9 cellular contexts compared by ENCODE assay signal in the genomic region with DNA sequence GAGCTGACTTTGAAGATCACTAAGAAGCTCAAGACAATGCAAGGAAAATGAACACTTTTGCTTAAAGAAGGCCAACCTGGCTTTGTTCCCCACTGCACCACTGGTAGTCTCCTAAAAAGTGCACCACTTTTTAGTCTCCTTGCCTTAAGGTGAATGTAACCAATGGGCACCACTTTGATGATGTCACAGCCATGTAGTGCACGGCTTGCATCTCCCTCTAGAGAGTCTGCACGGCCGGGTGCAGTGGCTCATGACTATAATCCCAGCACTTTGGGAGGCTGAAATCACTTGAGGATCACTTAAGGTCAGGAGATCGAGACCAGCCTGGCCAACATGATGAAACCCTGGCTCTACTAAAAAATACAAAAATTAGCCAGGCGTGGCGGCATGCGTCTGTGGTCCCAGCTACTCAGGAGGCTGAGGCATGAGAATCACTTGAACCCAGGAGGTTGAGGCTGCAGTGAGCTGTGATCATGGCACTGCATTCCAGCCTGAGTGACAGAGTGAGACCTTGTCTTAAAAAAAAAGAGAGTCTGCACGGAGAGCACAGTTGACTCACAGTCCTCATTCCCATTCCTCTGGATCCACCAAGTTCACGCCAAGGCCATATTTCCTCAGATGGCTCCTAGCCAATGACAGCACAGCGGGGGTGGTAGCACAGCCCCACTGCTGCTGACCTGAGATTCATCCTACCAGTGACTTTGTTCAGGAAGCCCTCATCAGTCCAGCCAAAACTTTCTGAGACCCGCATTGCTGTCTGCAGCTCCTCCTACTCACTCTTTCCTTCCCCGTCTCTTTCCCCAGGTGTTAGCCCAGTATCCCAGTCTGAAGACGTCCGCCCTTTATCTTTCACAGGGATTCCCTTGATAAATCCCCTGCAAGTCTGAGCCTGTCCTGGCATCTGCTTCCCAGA. TPM values are rescaled to one million over a fixed set of nuclear protein-coding genes. Genes with fewer than 3 reads are reported as not detected.
DNase-seq lines count a peak whose midpoint lies in the region; TF ChIP-seq lines count a peak whose summit lies in the region.
"Had no signal": no experiment of that assay in that cellular context is flagged by ENCODE, and none has a peak within 500 bp of the region (broad histone marks: within the 10 kb centered on the region; RNA-seq: fewer than 3 reads in every experiment).

No MANE protein-coding gene starts in this region.

- intact Hi-C loops in dorsolateral prefrontal cortex (cut with DNase I): loop anchor here in 1 of 2 donors (10.0 kb wide), 1 partner anchor 203 kb away; a partner anchor contains a TSS

- no peak overlapping the region for H3K4me2 ChIP-seq in H9 (ENCODE audit: insufficient read depth, insufficient read length, low read length)

- H2AK5ac ChIP-seq in H9 (ENCODE audit: insufficient read length, low read length): no peak overlapping the region

- H2BK5ac ChIP-seq in H9 (ENCODE audit: insufficient read length, low read length): no peak overlapping the region

- peaks cover 61% of the 10 kb centered on the region for H3K4me1 Mint-ChIP-seq in nephron
- peaks cover 17 to 20% of the 10 kb centered on the region in 2 experiments for H3K4me1 Mint-ChIP-seq in H9

- H3K56ac ChIP-seq in H9 (ENCODE audit: insufficient read length, low read depth, low read length): no peak overlapping the region

- H3K27me3 ChIP-seq in MG63 (no peaks in the 10 kb centered on the region), esophagus (ENCODE audit: control insufficient read depth in 1 of 2, insufficient read depth in 2 of 2, low read length in 2 of 2) (no peaks in the 10 kb centered on the region), dorsolateral prefrontal cortex (no peaks in the 10 kb centered on the region), H9 (ENCODE audit: insufficient read depth, low read length) (no peaks in the 10 kb centered on the region)
- H3K27me3 ChIP-seq: BE2C had no signal

- no peak overlapping the region for H2BK15ac ChIP-seq in H9 (ENCODE audit: low read depth, low read length)

- DNase-seq in A172 (ENCODE audit: low spot score) (peak; percentile 70), MG63 (peak; percentile 88), GF-D8 (lab: John Stamatoyannopoulos, UW) (no peak), dorsolateral prefrontal cortex (no peak), H9 (no peak), DMS53 treated with DMSO at 0.1 percent for 48 hours (lab: John Stamatoyannopoulos, UW; ENCODE audit: unreplicated experiment) (no peak)
- DNase-seq: BE2C had no signal

- no peak overlapping the region for H3K9ac ChIP-seq in H9 (ENCODE audit: extremely low read depth, insufficient read length, low read length)

- no peak for TF ChIP-seq CTCF in nephron (IDR thresholded peaks at IDR 0.05; ENCODE audit: unreplicated experiment in 3 of 3)
- no peak for TF ChIP-seq CTCF in dorsolateral prefrontal cortex (IDR thresholded peaks at IDR 0.05 in 54 of 56, conservative IDR thresholded peaks at IDR 0.05 in 2 of 56; ENCODE audit: low read depth in 1 of 56, partially characterized antibody in 56 of 56)
- no peak for TF ChIP-seq CTCF in H9 (conservative IDR thresholded peaks at IDR 0.05)

- H3K23ac ChIP-seq in H9 (ENCODE audit: insufficient read length, low read depth, low read length): no peak overlapping the region

- H3K36me3 ChIP-seq in MG63 (no peaks in the 10 kb centered on the region; the same call in 1 of the 2 replicates), esophagus (ENCODE audit: control insufficient read depth in 2 of 2, insufficient read depth in 2 of 2, low read length in 1 of 2) (no peaks in the 10 kb centered on the region)
- H3K36me3 ChIP-seq: BE2C had no signal

- peak overlapping the region; percentile 2 to 49 (median 5) for H3K4me3 Mint-ChIP-seq in nephron
- H3K4me3 Mint-ChIP-seq in H9: no peak overlapping the region

- H3K9me3 Mint-ChIP-seq in nephron (no peaks in the 10 kb centered on the region), H9 (no peaks in the 10 kb centered on the region; a peak in 1 of 5 replicates)

- H3K79me2 ChIP-seq in H9 (ENCODE audit: insufficient read depth, low read length): no peaks in the 10 kb centered on the region

- H2BK12ac ChIP-seq in H9 (ENCODE audit: insufficient read length, low read depth, low read length): no peak overlapping the region

- no peak overlapping the region for H2BK20ac ChIP-seq in H9 (ENCODE audit: low read depth, low read length, poor library complexity, severe bottlenecking)

- peak overlapping the region; percentile 65 to 72 for H3K27ac ChIP-seq in esophagus (ENCODE audit: low read depth in 2 of 2, low read length in 1 of 2)
- H3K27ac ChIP-seq in dorsolateral prefrontal cortex: peak overlapping the region in 13 of 59 donors; percentile 3 to 64 (median 35)
- no peak overlapping the region for H3K27ac ChIP-seq in H9 (ENCODE audit: insufficient read length, low read depth, low read length)

- H3K18ac ChIP-seq in H9 (ENCODE audit: insufficient read length, low read depth, low read length): no peak overlapping the region

- H2BK120ac ChIP-seq in H9 (ENCODE audit: low read depth, low read length, poor library complexity, severe bottlenecking): no peak overlapping the region

- H3K36me3 Mint-ChIP-seq in nephron (ENCODE audit: low read depth) (no peaks in the 10 kb centered on the region), H9 (ENCODE audit: insufficient read depth in 1 of 3, low read depth in 3 of 3) (no peaks in the 10 kb centered on the region)

- WGBS in esophagus, 2 donors: 69 to 75% methylated on average over 14 of the region's 14 CpGs
- no CpG with 5 or more reads among the region's 14 CpGs for WGBS in H9 (ENCODE audit: extremely low coverage, insufficient read length, low lambda C conversion rate)

- H4K8ac ChIP-seq in H9 (replicated peaks; ENCODE audit: insufficient read length, low read depth, low read length): no peak overlapping the region

- no peak overlapping the region for H3K14ac ChIP-seq in H9 (ENCODE audit: insufficient read depth, low read length)

- H3K27me3 Mint-ChIP-seq in nephron (ENCODE audit: low read depth) (no peaks in the 10 kb centered on the region), H9 (ENCODE audit: low read depth) (no peaks in the 10 kb centered on the region; the same call in 1 of the 2 replicates)

- H4K5ac ChIP-seq in H9 (ENCODE audit: insufficient read length, low read depth, low read length): no peak overlapping the region

- no peak overlapping the region for H3K4ac ChIP-seq in H9 (ENCODE audit: low read depth, low read length)

- H3K23me2 ChIP-seq in H9 (ENCODE audit: insufficient read length, low read depth, low read length, poor library complexity, severe bottlenecking): no peaks in the 10 kb centered on the region

- H3K4me1 ChIP-seq in esophagus (ENCODE audit: control insufficient read depth in 2 of 2, insufficient read depth in 2 of 2, low read length in 1 of 2) (peaks cover 0 to 3% of the 10 kb centered on the region in 2 donors), H9 (ENCODE audit: insufficient read depth, low read length) (peaks cover 2% of the 10 kb centered on the region; the same call in 1 of the 2 replicates)
- H3K4me1 ChIP-seq: BE2C had no signal

- H3T11ph ChIP-seq in H9 (ENCODE audit: low read length): no peak overlapping the region

- peaks cover 5% of the 10 kb centered on the region; the same call in 1 of the 2 replicates for H3K9me3 ChIP-seq in MG63
- H3K9me3 ChIP-seq in esophagus (ENCODE audit: control insufficient read depth in 2 of 2, insufficient read depth in 1 of 2, low read depth in 1 of 2, low read length in 1 of 2): no peaks in the 10 kb centered on the region
- no peaks in the 10 kb centered on the region for H3K9me3 ChIP-seq in H9 (ENCODE audit: control insufficient read depth, low read depth, low read length)
- H3K9me3 ChIP-seq: BE2C had no signal

- H3K4me3 ChIP-seq in MG63 (no peak overlapping the region), esophagus (ENCODE audit: low read depth in 1 of 2, low read length in 2 of 2) (no peak overlapping the region), dorsolateral prefrontal cortex (no peak overlapping the region)

- H4K91ac ChIP-seq in H9 (ENCODE audit: insufficient read length, low read depth, low read length): no peak overlapping the region

- no peaks in the 10 kb centered on the region for H4K20me1 ChIP-seq in H9 (ENCODE audit: control insufficient read depth, insufficient read depth, insufficient read length)

- H2AFZ ChIP-seq in H9 (ENCODE audit: low read length): no peak overlapping the region

- H3K79me1 ChIP-seq in H9 (ENCODE audit: insufficient read depth, low read depth, low read length, poor library complexity, severe bottlenecking): no peaks in the 10 kb centered on the region

- H3K27ac Mint-ChIP-seq in nephron: peak overlapping the region; percentile 91 to 94 (median 94)
- peak overlapping the region in 1 of 3 experiments; percentile 31; a peak in 2 of 7 replicates for H3K27ac Mint-ChIP-seq in H9

RNA-seq across cellular contexts. Expression of a gene that starts 16.5 kb away (rescaled TPM):
- total RNA-seq in A172 (2014; rRNA removed; shearing (Covaris generic)): 32.8 and 34.8 TPM in 2 replicates
- total RNA-seq in MG63 (2014; rRNA removed; shearing (Covaris generic); ENCODE audit: low replicate concordance): 6.9 and 36.1 TPM in 2 replicates
- polyA plus RNA-seq in esophagus: 1 to 10 TPM; 1.9 to 3.5 TPM
- total RNA-seq in dorsolateral prefrontal cortex (10 to 100 TPM; 12.0 to 29.3 (median 19.0) TPM), H9 (2021) (9.3 and 9.7 TPM in 2 replicates)

RNA-seq across cellular contexts. Expression of a gene that starts 59.3 kb away (rescaled TPM):
- 12.9 and 18.3 TPM in 2 replicates for total RNA-seq in A172 (2014; rRNA removed; shearing (Covaris generic))
- 0.47 and 8.3 TPM in 2 replicates for total RNA-seq in MG63 (2014; rRNA removed; shearing (Covaris generic); ENCODE audit: low replicate concordance)
- 1 to 10 TPM; 4.1 to 4.9 TPM for polyA plus RNA-seq in esophagus
- total RNA-seq in dorsolateral prefrontal cortex (100 to 1,000 TPM in 71 of 120 experiments, 10 to 100 TPM in 49; 66.2 to 164 (median 106) TPM), H9 (2021) (8.9 and 9.7 TPM in 2 replicates)

Comparison
In these comparisons a context has a peak if more than half of its experiments do, and no peak if none do; other contexts are left out.
1. DNase-seq: peak in A172 (single experiment) and MG63 (single experiment); none in GF-D8 (single experiment), dorsolateral prefrontal cortex (0 of 10), H9 (single experiment) and DMS53 treated with DMSO at 0.1 percent for 48 hours (single experiment).
2. H3K4me3 Mint-ChIP-seq: peak in nephron (3 of 3); none in H9 (0 of 2).